Comparison of ENCODE assay signal across 24 cellular contexts in genomic region chr2:237358721-237359595, GRCh38. TPM values are rescaled to one million over a fixed set of nuclear protein-coding genes. Genes with fewer than 3 reads are reported as not detected.
DNase-seq lines count a peak whose midpoint lies in the region; ATAC-seq and TF ChIP-seq lines count a peak whose summit lies in the region.
"Had no signal": no experiment of that assay in that cellular context is flagged by ENCODE, and none has a peak within 500 bp of the region (broad histone marks: within the 10 kb centered on the region; RNA-seq: fewer than 3 reads in every experiment).

No MANE protein-coding gene starts in this region.

- no peaks in the 10 kb centered on the region for H3K27me3 Mint-ChIP-seq in activated CD8-positive, alpha-beta memory T cell treated with anti-CD3 and anti-CD28 coated beads, Interleukin-2, amount 10 ng/mL, durations not matched to agents 7 days and 5 days
- peaks cover 5% of the 10 kb centered on the region for H3K27me3 Mint-ChIP-seq in neural progenitor cell (ENCODE audit: insufficient read depth, low read depth)
- H3K27me3 Mint-ChIP-seq: activated CD4-positive, alpha-beta memory T cell treated with anti-CD3 and anti-CD28 coated beads, Interleukin-2, amount 10 ng/mL, durations not matched to agents 7 days and 5 days; activated T-cell treated with anti-CD3 and anti-CD28 coated beads, Interleukin-2, amount 50 U/mL, for 24 hours had no signal

- H3F3A ChIP-seq in neural progenitor cell (ENCODE audit: low read depth), result no peaks in the 10 kb centered on the region

- no peaks in the 10 kb centered on the region for H4K20me1 ChIP-seq in neural progenitor cell (ENCODE audit: low read depth)

- H3K9me3 ChIP-seq in gastroesophageal sphincter (no peaks in the 10 kb centered on the region), neural progenitor cell (ENCODE audit: low read depth) (no peaks in the 10 kb centered on the region), uterus (no peaks in the 10 kb centered on the region)
- H3K9me3 ChIP-seq: mucosa of descending colon, psoas muscle, tibial artery had no signal

- H2AFZ ChIP-seq in neural progenitor cell (replicated peaks), result no peak overlapping the region

- H3K36me3 ChIP-seq in gastroesophageal sphincter (peaks cover 0 to 93% of the 10 kb centered on the region in 2 donors), neural progenitor cell (no peaks in the 10 kb centered on the region), uterus (no peaks in the 10 kb centered on the region)

- no peaks in the 10 kb centered on the region for H3K36me3 Mint-ChIP-seq in activated CD8-positive, alpha-beta memory T cell treated with anti-CD3 and anti-CD28 coated beads, Interleukin-2, amount 10 ng/mL, durations not matched to agents 7 days and 5 days
- no peaks in the 10 kb centered on the region for H3K36me3 Mint-ChIP-seq in neural progenitor cell
- H3K36me3 Mint-ChIP-seq: stimulated activated naive B cell treated with anti-CD40 and anti-IgM and Interleukin-4, amounts not matched to agents 10 μg/mL and 1 μg/mL and 100 μg/mL, for 72 hours had no signal

- H3K79me2 ChIP-seq in neural progenitor cell (ENCODE audit: low read depth), result no peaks in the 10 kb centered on the region

- H3K4me1 ChIP-seq in gastroesophageal sphincter, result peaks cover 0 to 67% (median 0%) of the 10 kb centered on the region in 3 donors
- peaks cover 9% of the 10 kb centered on the region for H3K4me1 ChIP-seq in neural progenitor cell
- no peaks in the 10 kb centered on the region for H3K4me1 ChIP-seq in uterus
- H3K4me1 ChIP-seq: psoas muscle had no signal

- TF ChIP-seq POLR2A in gastroesophageal sphincter (IDR thresholded peaks at IDR 0.05) (no peak), uterus (IDR thresholded peaks at IDR 0.05) (no peak)

- no peaks in the 10 kb centered on the region for H3K4me1 Mint-ChIP-seq in activated CD8-positive, alpha-beta memory T cell treated with anti-CD3 and anti-CD28 coated beads, Interleukin-2, amount 10 ng/mL, durations not matched to agents 7 days and 5 days
- H3K4me1 Mint-ChIP-seq in neural progenitor cell, result peaks cover 27% of the 10 kb centered on the region
- H3K4me1 Mint-ChIP-seq: activated CD4-positive, alpha-beta memory T cell treated with anti-CD3 and anti-CD28 coated beads, Interleukin-2, amount 10 ng/mL, durations not matched to agents 7 days and 5 days; stimulated activated naive B cell treated with anti-CD40 and anti-IgM and Interleukin-4, amounts not matched to agents 10 μg/mL and 1 μg/mL and 100 μg/mL, for 72 hours had no signal

- no peak overlapping the region for H3K4me2 ChIP-seq in neural progenitor cell

- intact Hi-C loops in uterus (cut with DNase I; ENCODE audit: low total_unique reads), result no loop called here

- DNase-seq in activated CD8-positive, alpha-beta memory T cell treated with anti-CD3 and anti-CD28 coated beads, Interleukin-2, amount 50 U/mL, for 48 hours, result peak; percentile 25
- no peak for DNase-seq in activated CD8-positive, alpha-beta memory T cell treated with anti-CD3 and anti-CD28 coated beads, Interleukin-2, amount 10 ng/mL, durations not matched to agents 7 days and 5 days
- DNase-seq in neural progenitor cell (ENCODE audit: low spot score) (no peak), uterus (no peak), NCI-H1417 treated with DMSO at 0.1 percent for 48 hours (lab: John Stamatoyannopoulos, UW) (no peak), NCI-H345 (lab: John Stamatoyannopoulos, UW) (no peak)
- DNase-seq in stimulated activated naive CD8-positive, alpha-beta T cell treated with anti-CD3 and anti-CD28 coated beads, Interleukin-15, Interleukin-2, amounts not matched to agents 100 U/mL and 50 U/mL, for 24 hours, result no peak
- DNase-seq: activated CD4-positive, alpha-beta memory T cell treated with anti-CD3 and anti-CD28 coated beads, Interleukin-2, amount 10 ng/mL, durations not matched to agents 7 days and 5 days; activated naive CD4-positive, alpha-beta T cell; activated T-cell treated with anti-CD3 and anti-CD28 coated beads, Interleukin-2, amount 50 U/mL, for 24 hours; COR-L47; DMS79 treated with DMSO at 0.1 percent for 48 hours; mucosa of descending colon; NCI-H1092 treated with DMSO at 0.1 percent for 48 hours; NCI-H2081 treated with DMSO at 0.1 percent for 48 hours; NCI-H510A treated with DMSO at 0.1 percent for 48 hours; psoas muscle; stimulated activated CD4-positive, alpha-beta T cell treated with anti-CD3 and anti-CD28 coated beads, Interleukin-2, amount 100 ng/mL, for 48 hours; stimulated activated naive B cell treated with anti-CD40 and anti-IgM and Interleukin-4, amounts not matched to agents 10 μg/mL and 1 μg/mL and 100 μg/mL, for 72 hours; T1000; tibial artery had no signal

- H3K9me3 Mint-ChIP-seq in activated CD8-positive, alpha-beta memory T cell treated with anti-CD3 and anti-CD28 coated beads, Interleukin-2, amount 10 ng/mL, durations not matched to agents 7 days and 5 days (ENCODE audit: low read depth), result no peaks in the 10 kb centered on the region
- H3K9me3 Mint-ChIP-seq in neural progenitor cell, result peaks cover 5% of the 10 kb centered on the region
- H3K9me3 Mint-ChIP-seq: activated CD4-positive, alpha-beta memory T cell treated with anti-CD3 and anti-CD28 coated beads, Interleukin-2, amount 10 ng/mL, durations not matched to agents 7 days and 5 days; activated T-cell treated with anti-CD3 and anti-CD28 coated beads, Interleukin-2, amount 50 U/mL, for 24 hours; stimulated activated naive B cell treated with anti-CD40 and anti-IgM and Interleukin-4, amounts not matched to agents 10 μg/mL and 1 μg/mL and 100 μg/mL, for 72 hours had no signal

- H3K27me3 ChIP-seq in gastroesophageal sphincter, result no peaks in the 10 kb centered on the region
- H3K27me3 ChIP-seq in neural progenitor cell, result no peaks in the 10 kb centered on the region
- H3K27me3 ChIP-seq in uterus, result no peaks in the 10 kb centered on the region
- H3K27me3 ChIP-seq: tibial artery had no signal

- no peak overlapping the region for H3K4me3 ChIP-seq in gastroesophageal sphincter
- no peak overlapping the region for H3K4me3 ChIP-seq in neural progenitor cell
- no peak overlapping the region for H3K4me3 ChIP-seq in uterus
- H3K4me3 ChIP-seq: coronary artery, mucosa of descending colon, psoas muscle, tibial artery had no signal

- TF ChIP-seq CTCF in gastroesophageal sphincter (IDR thresholded peaks at IDR 0.05), result no peak
- TF ChIP-seq CTCF in neural progenitor cell (IDR thresholded peaks at IDR 0.05), result no peak
- TF ChIP-seq CTCF in uterus (IDR thresholded peaks at IDR 0.05), result no peak

- no peak for ATAC-seq in activated CD8-positive, alpha-beta memory T cell treated with anti-CD3 and anti-CD28 coated beads, Interleukin-2, amount 10 ng/mL, durations not matched to agents 7 days and 5 days
- no peak for ATAC-seq in gastroesophageal sphincter
- ATAC-seq in stimulated activated naive CD8-positive, alpha-beta T cell treated with anti-CD3 and anti-CD28 coated beads, Interleukin-15, Interleukin-2, amounts not matched to agents 100 U/mL and 50 U/mL, for 24 hours, result no peak
- ATAC-seq: activated CD4-positive, CD25-positive, alpha-beta regulatory T cell treated with anti-CD3 and anti-CD28 coated beads, Interleukin-2, amount 50 U/mL, for 24 hours; mucosa of descending colon; stimulated activated naive B cell treated with anti-CD40 and anti-IgM and Interleukin-4, amounts not matched to agents 10 μg/mL and 1 μg/mL and 100 μg/mL, for 72 hours had no signal

- no peak for TF ChIP-seq EP300 in gastroesophageal sphincter (IDR thresholded peaks at IDR 0.05)

- no peak overlapping the region for H3K27ac Mint-ChIP-seq in activated CD8-positive, alpha-beta memory T cell treated with anti-CD3 and anti-CD28 coated beads, Interleukin-2, amount 10 ng/mL, durations not matched to agents 7 days and 5 days
- H3K27ac Mint-ChIP-seq in neural progenitor cell, result peak overlapping the region; percentile 63
- H3K27ac Mint-ChIP-seq: activated CD4-positive, alpha-beta memory T cell treated with anti-CD3 and anti-CD28 coated beads, Interleukin-2, amount 10 ng/mL, durations not matched to agents 7 days and 5 days; activated T-cell treated with anti-CD3 and anti-CD28 coated beads, Interleukin-2, amount 50 U/mL, for 24 hours; stimulated activated naive B cell treated with anti-CD40 and anti-IgM and Interleukin-4, amounts not matched to agents 10 μg/mL and 1 μg/mL and 100 μg/mL, for 72 hours had no signal

- 44 to 55% methylated on average over 9 of the region's 11 CpGs for WGBS in gastroesophageal sphincter (ENCODE audit: low coverage in 1 of 2), 2 donors

- H3K9ac ChIP-seq in neural progenitor cell, result no peak overlapping the region

- no peak overlapping the region for H3K4me3 Mint-ChIP-seq in activated CD8-positive, alpha-beta memory T cell treated with anti-CD3 and anti-CD28 coated beads, Interleukin-2, amount 10 ng/mL, durations not matched to agents 7 days and 5 days
- H3K4me3 Mint-ChIP-seq in neural progenitor cell, result peak overlapping the region; percentile 27
- H3K4me3 Mint-ChIP-seq: activated CD4-positive, alpha-beta memory T cell treated with anti-CD3 and anti-CD28 coated beads, Interleukin-2, amount 10 ng/mL, durations not matched to agents 7 days and 5 days; activated T-cell treated with anti-CD3 and anti-CD28 coated beads, Interleukin-2, amount 50 U/mL, for 24 hours; stimulated activated naive B cell treated with anti-CD40 and anti-IgM and Interleukin-4, amounts not matched to agents 10 μg/mL and 1 μg/mL and 100 μg/mL, for 72 hours had no signal

- peak overlapping the region in 3 of 4 donors; percentile 68 to 80 (median 69) for H3K27ac ChIP-seq in gastroesophageal sphincter
- no peak overlapping the region for H3K27ac ChIP-seq in neural progenitor cell
- peak overlapping the region; percentile 63 to 83 for H3K27ac ChIP-seq in uterus
- H3K27ac ChIP-seq: psoas muscle had no signal

- CTCF ChIA-PET in activated CD8-positive, alpha-beta memory T cell treated with anti-CD3 and anti-CD28 coated beads, Interleukin-2, amount 10 ng/mL, durations not matched to agents 7 days and 5 days (lab: Charles Lee), result no interaction called here

RNA-seq across cellular contexts. Expression of gene COL6A3, which starts 55.0 kb away (rescaled TPM):
- 1 to 10 TPM in 1 of 2 experiments, under 1 TPM in 1; 0.53 to 1.5 TPM for total RNA-seq in activated CD8-positive, alpha-beta memory T cell treated with anti-CD3 and anti-CD28 coated beads, Interleukin-2, amount 10 ng/mL, durations not matched to agents 7 days and 5 days
- total RNA-seq in gastroesophageal sphincter (100 to 1,000 TPM; 110 to 421 (median 310) TPM), neural progenitor cell (ENCODE audit: low replicate concordance) (0.41 and 0.50 TPM in 2 replicates), uterus (1,000 to 10,000 TPM in 1 of 4 donors, 100 to 1,000 TPM in 3; 164 to 1,719 (median 447) TPM)

Comparison
In these comparisons a context has a peak if more than half of its experiments do, and no peak if none do; other contexts are left out.
1. RNA of gene COL6A3, which starts 55.0 kb away (total RNA-seq): 164 to 1,719 TPM in uterus and 110 to 421 TPM in gastroesophageal sphincter; 0.53 to 1.5 TPM in activated CD8-positive, alpha-beta memory T cell treated with anti-CD3 and anti-CD28 coated beads, Interleukin-2, amount 10 ng/mL, durations not matched to agents 7 days and 5 days and 0.41 to 0.50 TPM in neural progenitor cell; every median in the first group is over 10 times any median in the second.